1 cellular context compared by ENCODE assay signal in the genomic region with DNA sequence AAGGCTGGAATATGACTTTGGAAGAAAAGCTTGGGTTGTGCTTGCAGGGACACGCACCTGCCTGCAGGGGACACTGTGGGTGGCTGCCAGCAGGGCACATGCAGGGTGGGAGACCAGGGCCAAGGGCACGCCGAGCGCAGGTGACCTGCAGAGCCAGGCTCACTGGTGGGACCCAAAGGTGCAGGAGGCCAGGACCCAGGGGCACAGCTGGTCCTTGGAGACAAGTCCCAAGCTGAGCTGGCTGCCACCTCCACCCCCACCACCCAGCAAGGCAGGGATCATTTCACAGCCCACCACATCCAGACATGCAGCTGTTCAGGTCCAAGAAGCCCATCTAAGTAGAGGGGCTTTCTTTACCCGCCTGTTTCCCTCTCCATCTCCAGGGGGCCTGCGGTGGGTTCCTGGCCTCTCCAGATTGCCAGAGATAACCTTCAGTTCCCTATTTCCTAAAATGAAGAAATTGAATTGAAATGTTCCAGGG.
A peak's percentile ranks its signal among the peaks of the same experiment; 100 is the strongest.
TF ChIP-seq lines count a peak whose summit lies in the region.

No MANE protein-coding gene starts in this region.

TF ChIP-seq in K562, 482 proteins besides CTCF, POLR2A, EP300 and RAD21 (continued from another document):
- TF ChIP-seq, protein P1, sequence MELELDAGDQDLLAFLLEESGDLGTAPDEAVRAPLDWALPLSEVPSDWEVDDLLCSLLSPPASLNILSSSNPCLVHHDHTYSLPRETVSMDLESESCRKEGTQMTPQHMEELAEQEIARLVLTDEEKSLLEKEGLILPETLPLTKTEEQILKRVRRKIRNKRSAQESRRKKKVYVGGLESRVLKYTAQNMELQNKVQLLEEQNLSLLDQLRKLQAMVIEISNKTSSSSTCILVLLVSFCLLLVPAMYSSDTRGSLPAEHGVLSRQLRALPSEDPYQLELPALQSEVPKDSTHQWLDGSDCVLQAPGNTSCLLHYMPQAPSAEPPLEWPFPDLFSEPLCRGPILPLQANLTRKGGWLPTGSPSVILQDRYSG (tag; conservative IDR thresholded peaks at IDR 0.05; ENCODE audit: low read depth) = no peak
- TF ChIP-seq SPI1 (IDR thresholded peaks at IDR 0.05; ENCODE audit: borderline replicate concordance, low read depth, low read length) (peak; percentile 83), HOXB6 (CRISPR knock-in tag; IDR thresholded peaks at IDR 0.05; ENCODE audit: borderline replicate concordance) (no peak), ATF7 (IDR thresholded peaks at IDR 0.05) (peak; percentile 33; the same call in 1 of the 2 replicates), ZBTB7A (IDR thresholded peaks at IDR 0.05; ENCODE audit: borderline replicate concordance, control insufficient read depth, low read depth, low read length) (peak; percentile 56; the same call in 1 of the 2 replicates), PCBP2 (IDR thresholded peaks at IDR 0.05; ENCODE audit: low read depth, low read length, poor library complexity, severe bottlenecking) (no peak), ZBED1 (IDR thresholded peaks at IDR 0.05) (no peak), XRCC5 (IDR thresholded peaks at IDR 0.05; ENCODE audit: low read depth, low read length) (peak; percentile 45; the same call in 1 of the 2 replicates), ZNF263 (CRISPR knock-in tag; IDR thresholded peaks at IDR 0.05; ENCODE audit: borderline replicate concordance) (no peak), SIRT6 (IDR thresholded peaks at IDR 0.05; ENCODE audit: low read depth, low read length) (no peak), SMAD4 (CRISPR knock-in tag; conservative IDR thresholded peaks at IDR 0.05) (no peak), PHB2 (IDR thresholded peaks at IDR 0.05; ENCODE audit: low read depth) (no peak), RBM25 (IDR thresholded peaks at IDR 0.05; ENCODE audit: low read depth, low read length, severe bottlenecking) (no peak), ZC3H8 (IDR thresholded peaks at IDR 0.05) (no peak), CTBP1 (IDR thresholded peaks at IDR 0.05; ENCODE audit: borderline replicate concordance) (peak; percentile 62; the same call in 1 of the 2 replicates), MECOM (CRISPR knock-in tag; IDR thresholded peaks at IDR 0.05) (no peak), FOXA3 (CRISPR knock-in tag; conservative IDR thresholded peaks at IDR 0.05 in 1 of 2, IDR thresholded peaks at IDR 0.05 in 1 of 2) (no peak), ZNF239 (CRISPR knock-in tag; IDR thresholded peaks at IDR 0.05) (no peak), ZNF316 (IDR thresholded peaks at IDR 0.05) (no peak), ZNF589 (CRISPR knock-in tag; IDR thresholded peaks at IDR 0.05; ENCODE audit: low read depth) (no peak), RCOR1 (IDR thresholded peaks at IDR 0.05; ENCODE audit: borderline replicate concordance in 1 of 2, low read depth in 2 of 2, low read length in 2 of 2) (no peak), BRF1 (IDR thresholded peaks at IDR 0.05; ENCODE audit: borderline replicate concordance, extremely low read depth, insufficient read length) (no peak), ZNF408 (CRISPR knock-in tag; IDR thresholded peaks at IDR 0.05; ENCODE audit: low read depth) (no peak), KDM1A (IDR thresholded peaks at IDR 0.05) (no peak), GATA2 (CRISPR knock-in tag; IDR thresholded peaks at IDR 0.05) (peak; percentile 30; the same call in 1 of the 2 replicates), SP2 (IDR thresholded peaks at IDR 0.05; ENCODE audit: extremely low read depth, low read depth, low read length, poor library complexity, severe bottlenecking) (no peak), SNIP1 (IDR thresholded peaks at IDR 0.05; ENCODE audit: low read depth) (no peak), SRSF3 (IDR thresholded peaks at IDR 0.05; ENCODE audit: insufficient read depth, low read length) (no peak), OTX1 (CRISPR knock-in tag; IDR thresholded peaks at IDR 0.05) (no peak), MCM5 (IDR thresholded peaks at IDR 0.05; ENCODE audit: low read depth) (no peak), SMARCC2 (IDR thresholded peaks at IDR 0.05; ENCODE audit: low read depth) (no peak), THRAP3 (IDR thresholded peaks at IDR 0.05; ENCODE audit: borderline replicate concordance) (no peak), HNRNPL (IDR thresholded peaks at IDR 0.05; ENCODE audit: low read depth, low read length) (0 out of 2 replicates have a peak, but pooled peaks have one; percentile 44), ZNF253 (CRISPR knock-in tag; conservative IDR thresholded peaks at IDR 0.05) (no peak), SMAD3 (CRISPR knock-in tag; conservative IDR thresholded peaks at IDR 0.05) (no peak), STAT5A (IDR thresholded peaks at IDR 0.05; ENCODE audit: borderline replicate concordance, low read length) (no peak), BHLHE40 (IDR thresholded peaks at IDR 0.05; ENCODE audit: low read length) (peak; percentile 87), CBX2 (IDR thresholded peaks at IDR 0.05; ENCODE audit: insufficient read depth, low read length, poor library complexity, severe bottlenecking) (no peak), ZNF175 (CRISPR knock-in tag; IDR thresholded peaks at IDR 0.05; ENCODE audit: low read depth) (no peak)
- TF ChIP-seq, protein P2, sequence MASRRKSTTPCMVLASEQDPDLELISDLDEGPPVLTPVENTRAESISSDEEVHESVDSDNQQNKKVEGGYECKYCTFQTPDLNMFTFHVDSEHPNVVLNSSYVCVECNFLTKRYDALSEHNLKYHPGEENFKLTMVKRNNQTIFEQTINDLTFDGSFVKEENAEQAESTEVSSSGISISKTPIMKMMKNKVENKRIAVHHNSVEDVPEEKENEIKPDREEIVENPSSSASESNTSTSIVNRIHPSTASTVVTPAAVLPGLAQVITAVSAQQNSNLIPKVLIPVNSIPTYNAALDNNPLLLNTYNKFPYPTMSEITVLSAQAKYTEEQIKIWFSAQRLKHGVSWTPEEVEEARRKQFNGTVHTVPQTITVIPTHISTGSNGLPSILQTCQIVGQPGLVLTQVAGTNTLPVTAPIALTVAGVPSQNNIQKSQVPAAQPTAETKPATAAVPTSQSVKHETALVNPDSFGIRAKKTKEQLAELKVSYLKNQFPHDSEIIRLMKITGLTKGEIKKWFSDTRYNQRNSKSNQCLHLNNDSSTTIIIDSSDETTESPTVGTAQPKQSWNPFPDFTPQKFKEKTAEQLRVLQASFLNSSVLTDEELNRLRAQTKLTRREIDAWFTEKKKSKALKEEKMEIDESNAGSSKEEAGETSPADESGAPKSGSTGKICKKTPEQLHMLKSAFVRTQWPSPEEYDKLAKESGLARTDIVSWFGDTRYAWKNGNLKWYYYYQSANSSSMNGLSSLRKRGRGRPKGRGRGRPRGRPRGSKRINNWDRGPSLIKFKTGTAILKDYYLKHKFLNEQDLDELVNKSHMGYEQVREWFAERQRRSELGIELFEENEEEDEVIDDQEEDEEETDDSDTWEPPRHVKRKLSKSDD (conservative IDR thresholded peaks at IDR 0.05; ENCODE audit: low read length) = no peak
- TF ChIP-seq, protein P3, sequence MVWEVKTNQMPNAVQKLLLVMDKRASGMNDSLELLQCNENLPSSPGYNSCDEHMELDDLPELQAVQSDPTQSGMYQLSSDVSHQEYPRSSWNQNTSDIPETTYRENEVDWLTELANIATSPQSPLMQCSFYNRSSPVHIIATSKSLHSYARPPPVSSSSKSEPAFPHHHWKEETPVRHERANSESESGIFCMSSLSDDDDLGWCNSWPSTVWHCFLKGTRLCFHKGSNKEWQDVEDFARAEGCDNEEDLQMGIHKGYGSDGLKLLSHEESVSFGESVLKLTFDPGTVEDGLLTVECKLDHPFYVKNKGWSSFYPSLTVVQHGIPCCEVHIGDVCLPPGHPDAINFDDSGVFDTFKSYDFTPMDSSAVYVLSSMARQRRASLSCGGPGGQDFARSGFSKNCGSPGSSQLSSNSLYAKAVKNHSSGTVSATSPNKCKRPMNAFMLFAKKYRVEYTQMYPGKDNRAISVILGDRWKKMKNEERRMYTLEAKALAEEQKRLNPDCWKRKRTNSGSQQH (CRISPR knock-in tag; IDR thresholded peaks at IDR 0.05) = no peak
- TF ChIP-seq, protein P4, sequence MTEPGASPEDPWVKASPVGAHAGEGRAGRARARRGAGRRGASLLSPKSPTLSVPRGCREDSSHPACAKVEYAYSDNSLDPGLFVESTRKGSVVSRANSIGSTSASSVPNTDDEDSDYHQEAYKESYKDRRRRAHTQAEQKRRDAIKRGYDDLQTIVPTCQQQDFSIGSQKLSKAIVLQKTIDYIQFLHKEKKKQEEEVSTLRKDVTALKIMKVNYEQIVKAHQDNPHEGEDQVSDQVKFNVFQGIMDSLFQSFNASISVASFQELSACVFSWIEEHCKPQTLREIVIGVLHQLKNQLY (CRISPR knock-in tag; conservative IDR thresholded peaks at IDR 0.05) = no peak
- TF ChIP-seq, protein P5, sequence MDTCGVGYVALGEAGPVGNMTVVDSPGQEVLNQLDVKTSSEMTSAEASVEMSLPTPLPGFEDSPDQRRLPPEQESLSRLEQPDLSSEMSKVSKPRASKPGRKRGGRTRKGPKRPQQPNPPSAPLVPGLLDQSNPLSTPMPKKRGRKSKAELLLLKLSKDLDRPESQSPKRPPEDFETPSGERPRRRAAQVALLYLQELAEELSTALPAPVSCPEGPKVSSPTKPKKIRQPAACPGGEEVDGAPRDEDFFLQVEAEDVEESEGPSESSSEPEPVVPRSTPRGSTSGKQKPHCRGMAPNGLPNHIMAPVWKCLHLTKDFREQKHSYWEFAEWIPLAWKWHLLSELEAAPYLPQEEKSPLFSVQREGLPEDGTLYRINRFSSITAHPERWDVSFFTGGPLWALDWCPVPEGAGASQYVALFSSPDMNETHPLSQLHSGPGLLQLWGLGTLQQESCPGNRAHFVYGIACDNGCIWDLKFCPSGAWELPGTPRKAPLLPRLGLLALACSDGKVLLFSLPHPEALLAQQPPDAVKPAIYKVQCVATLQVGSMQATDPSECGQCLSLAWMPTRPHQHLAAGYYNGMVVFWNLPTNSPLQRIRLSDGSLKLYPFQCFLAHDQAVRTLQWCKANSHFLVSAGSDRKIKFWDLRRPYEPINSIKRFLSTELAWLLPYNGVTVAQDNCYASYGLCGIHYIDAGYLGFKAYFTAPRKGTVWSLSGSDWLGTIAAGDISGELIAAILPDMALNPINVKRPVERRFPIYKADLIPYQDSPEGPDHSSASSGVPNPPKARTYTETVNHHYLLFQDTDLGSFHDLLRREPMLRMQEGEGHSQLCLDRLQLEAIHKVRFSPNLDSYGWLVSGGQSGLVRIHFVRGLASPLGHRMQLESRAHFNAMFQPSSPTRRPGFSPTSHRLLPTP (IDR thresholded peaks at IDR 0.05; ENCODE audit: borderline replicate concordance, extremely low read depth, insufficient read length) = peak; percentile 11
- TF ChIP-seq, protein P6, sequence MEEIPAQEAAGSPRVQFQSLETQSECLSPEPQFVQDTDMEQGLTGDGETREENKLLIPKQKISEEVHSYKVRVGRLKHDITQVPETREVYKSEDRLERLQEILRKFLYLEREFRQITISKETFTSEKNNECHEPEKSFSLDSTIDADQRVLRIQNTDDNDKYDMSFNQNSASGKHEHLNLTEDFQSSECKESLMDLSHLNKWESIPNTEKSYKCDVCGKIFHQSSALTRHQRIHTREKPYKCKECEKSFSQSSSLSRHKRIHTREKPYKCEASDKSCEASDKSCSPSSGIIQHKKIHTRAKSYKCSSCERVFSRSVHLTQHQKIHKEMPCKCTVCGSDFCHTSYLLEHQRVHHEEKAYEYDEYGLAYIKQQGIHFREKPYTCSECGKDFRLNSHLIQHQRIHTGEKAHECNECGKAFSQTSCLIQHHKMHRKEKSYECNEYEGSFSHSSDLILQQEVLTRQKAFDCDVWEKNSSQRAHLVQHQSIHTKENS (CRISPR knock-in tag; IDR thresholded peaks at IDR 0.05) = no peak
- TF ChIP-seq, protein P7, sequence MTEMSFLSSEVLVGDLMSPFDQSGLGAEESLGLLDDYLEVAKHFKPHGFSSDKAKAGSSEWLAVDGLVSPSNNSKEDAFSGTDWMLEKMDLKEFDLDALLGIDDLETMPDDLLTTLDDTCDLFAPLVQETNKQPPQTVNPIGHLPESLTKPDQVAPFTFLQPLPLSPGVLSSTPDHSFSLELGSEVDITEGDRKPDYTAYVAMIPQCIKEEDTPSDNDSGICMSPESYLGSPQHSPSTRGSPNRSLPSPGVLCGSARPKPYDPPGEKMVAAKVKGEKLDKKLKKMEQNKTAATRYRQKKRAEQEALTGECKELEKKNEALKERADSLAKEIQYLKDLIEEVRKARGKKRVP (CRISPR knock-in tag; IDR thresholded peaks at IDR 0.05) = no peak
- TF ChIP-seq, protein P8, sequence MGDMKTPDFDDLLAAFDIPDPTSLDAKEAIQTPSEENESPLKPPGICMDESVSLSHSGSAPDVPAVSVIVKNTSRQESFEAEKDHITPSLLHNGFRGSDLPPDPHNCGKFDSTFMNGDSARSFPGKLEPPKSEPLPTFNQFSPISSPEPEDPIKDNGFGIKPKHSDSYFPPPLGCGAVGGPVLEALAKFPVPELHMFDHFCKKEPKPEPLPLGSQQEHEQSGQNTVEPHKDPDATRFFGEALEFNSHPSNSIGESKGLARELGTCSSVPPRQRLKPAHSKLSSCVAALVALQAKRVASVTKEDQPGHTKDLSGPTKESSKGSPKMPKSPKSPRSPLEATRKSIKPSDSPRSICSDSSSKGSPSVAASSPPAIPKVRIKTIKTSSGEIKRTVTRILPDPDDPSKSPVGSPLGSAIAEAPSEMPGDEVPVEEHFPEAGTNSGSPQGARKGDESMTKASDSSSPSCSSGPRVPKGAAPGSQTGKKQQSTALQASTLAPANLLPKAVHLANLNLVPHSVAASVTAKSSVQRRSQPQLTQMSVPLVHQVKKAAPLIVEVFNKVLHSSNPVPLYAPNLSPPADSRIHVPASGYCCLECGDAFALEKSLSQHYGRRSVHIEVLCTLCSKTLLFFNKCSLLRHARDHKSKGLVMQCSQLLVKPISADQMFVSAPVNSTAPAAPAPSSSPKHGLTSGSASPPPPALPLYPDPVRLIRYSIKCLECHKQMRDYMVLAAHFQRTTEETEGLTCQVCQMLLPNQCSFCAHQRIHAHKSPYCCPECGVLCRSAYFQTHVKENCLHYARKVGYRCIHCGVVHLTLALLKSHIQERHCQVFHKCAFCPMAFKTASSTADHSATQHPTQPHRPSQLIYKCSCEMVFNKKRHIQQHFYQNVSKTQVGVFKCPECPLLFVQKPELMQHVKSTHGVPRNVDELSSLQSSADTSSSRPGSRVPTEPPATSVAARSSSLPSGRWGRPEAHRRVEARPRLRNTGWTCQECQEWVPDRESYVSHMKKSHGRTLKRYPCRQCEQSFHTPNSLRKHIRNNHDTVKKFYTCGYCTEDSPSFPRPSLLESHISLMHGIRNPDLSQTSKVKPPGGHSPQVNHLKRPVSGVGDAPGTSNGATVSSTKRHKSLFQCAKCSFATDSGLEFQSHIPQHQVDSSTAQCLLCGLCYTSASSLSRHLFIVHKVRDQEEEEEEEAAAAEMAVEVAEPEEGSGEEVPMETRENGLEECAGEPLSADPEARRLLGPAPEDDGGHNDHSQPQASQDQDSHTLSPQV (IDR thresholded peaks at IDR 0.05) = no peak
TF ChIP-seq in K562: peak in this region for 18.
